ENCODE assay signal across 1 cellular context in the genomic region with DNA sequence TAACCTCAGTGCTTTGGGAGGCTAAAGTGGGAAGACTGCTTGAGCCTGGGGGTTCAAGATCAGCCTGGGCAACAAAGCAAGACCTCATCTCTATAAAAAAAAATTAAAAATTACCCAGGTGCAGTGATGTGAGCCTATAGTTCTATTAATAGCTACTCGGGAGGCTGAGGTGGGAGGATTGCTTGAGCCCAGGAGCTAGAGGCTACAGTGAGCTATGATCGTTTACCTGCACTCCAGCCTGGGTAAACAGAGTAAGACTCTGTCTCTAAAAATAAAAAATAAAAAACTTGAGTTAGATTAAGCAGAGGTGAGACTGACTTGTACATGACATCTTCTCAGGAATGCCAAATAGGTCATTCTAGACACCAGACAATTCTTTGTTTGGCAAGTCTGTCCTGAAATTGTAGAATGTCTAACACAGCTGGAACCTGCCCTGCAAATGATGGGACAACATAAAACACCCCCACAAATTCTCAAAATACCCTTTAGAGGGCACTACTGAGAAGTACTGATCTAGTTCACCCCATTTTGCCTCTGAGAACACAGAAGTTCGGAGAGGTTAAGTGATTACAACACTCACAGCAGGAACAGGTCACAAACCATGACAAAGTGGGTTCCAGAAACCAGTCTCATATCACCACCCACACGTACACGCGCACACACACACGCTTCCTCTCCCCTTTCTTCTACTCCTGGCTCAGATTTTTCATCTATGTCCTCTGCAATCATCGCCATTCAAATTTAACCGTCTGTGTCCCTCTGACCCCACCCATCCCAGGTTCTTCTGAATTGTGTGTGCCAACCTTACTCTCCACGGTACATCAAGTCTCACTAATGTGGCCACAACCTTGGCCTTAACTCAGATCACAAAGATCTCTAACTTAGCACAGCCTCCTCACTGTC.
TF ChIP-seq lines count a peak whose summit lies in the region.

No MANE protein-coding gene starts in this region.

TF ChIP-seq in HepG2, 621 proteins besides CTCF, POLR2A, EP300 and RAD21 (continued from another document and continues in another):
- TF ChIP-seq ZBTB4 (CRISPR knock-in tag; IDR thresholded peaks at IDR 0.05; ENCODE audit: borderline replicate concordance) (no peak), NONO (IDR thresholded peaks at IDR 0.05) (no peak), NONO (CRISPR knock-in tag; conservative IDR thresholded peaks at IDR 0.05) (no peak; the same call in 1 of the 2 replicates), ATF4 (CRISPR knock-in tag; IDR thresholded peaks at IDR 0.05) (0 out of 4 replicates have a peak, but pooled peaks of 1 of the 2 experiments have one; percentile 32), MTA3 (CRISPR knock-in tag; IDR thresholded peaks at IDR 0.05) (no peak), ETS1 (CRISPR knock-in tag; IDR thresholded peaks at IDR 0.05) (no peak), RFX1 (IDR thresholded peaks at IDR 0.05) (no peak), BRCA1 (CRISPR knock-in tag; IDR thresholded peaks at IDR 0.05) (no peak), NKX3-1 (CRISPR knock-in tag; IDR thresholded peaks at IDR 0.05) (0 out of 2 replicates have a peak, but pooled peaks have one; percentile 46), NR2F6 (IDR thresholded peaks at IDR 0.05) (no peak), NR2F6 (CRISPR knock-in tag; IDR thresholded peaks at IDR 0.05) (0 out of 2 replicates have a peak, but pooled peaks have one; percentile 16), ZNF329 (CRISPR knock-in tag; IDR thresholded peaks at IDR 0.05; ENCODE audit: low read depth) (no peak), SSRP1 (CRISPR knock-in tag; IDR thresholded peaks at IDR 0.05) (peak; percentile 75; the same call in 1 of the 2 replicates), SNAI1 (CRISPR knock-in tag; IDR thresholded peaks at IDR 0.05; ENCODE audit: borderline replicate concordance) (no peak), ZNF704 (CRISPR knock-in tag; IDR thresholded peaks at IDR 0.05; ENCODE audit: borderline replicate concordance) (no peak), ZNF24 (IDR thresholded peaks at IDR 0.05) (no peak), ZNF557 (CRISPR knock-in tag; IDR thresholded peaks at IDR 0.05) (no peak), ZNF44 (CRISPR knock-in tag; IDR thresholded peaks at IDR 0.05) (no peak), NFIB (CRISPR knock-in tag; IDR thresholded peaks at IDR 0.05; ENCODE audit: borderline replicate concordance) (no peak), ATF7-NPFF (CRISPR knock-in tag; IDR thresholded peaks at IDR 0.05; ENCODE audit: low read depth) (no peak), ZZZ3 (CRISPR knock-in tag; IDR thresholded peaks at IDR 0.05; ENCODE audit: borderline replicate concordance) (no peak), GPN1 (CRISPR knock-in tag; IDR thresholded peaks at IDR 0.05; ENCODE audit: borderline replicate concordance) (no peak), NFRKB (IDR thresholded peaks at IDR 0.05) (no peak), ZNF549 (CRISPR knock-in tag; IDR thresholded peaks at IDR 0.05) (no peak), NFE2L2 (IDR thresholded peaks at IDR 0.05; ENCODE audit: low read length) (no peak), SALL1 (CRISPR knock-in tag; IDR thresholded peaks at IDR 0.05) (no peak)
- TF ChIP-seq, protein P1, sequence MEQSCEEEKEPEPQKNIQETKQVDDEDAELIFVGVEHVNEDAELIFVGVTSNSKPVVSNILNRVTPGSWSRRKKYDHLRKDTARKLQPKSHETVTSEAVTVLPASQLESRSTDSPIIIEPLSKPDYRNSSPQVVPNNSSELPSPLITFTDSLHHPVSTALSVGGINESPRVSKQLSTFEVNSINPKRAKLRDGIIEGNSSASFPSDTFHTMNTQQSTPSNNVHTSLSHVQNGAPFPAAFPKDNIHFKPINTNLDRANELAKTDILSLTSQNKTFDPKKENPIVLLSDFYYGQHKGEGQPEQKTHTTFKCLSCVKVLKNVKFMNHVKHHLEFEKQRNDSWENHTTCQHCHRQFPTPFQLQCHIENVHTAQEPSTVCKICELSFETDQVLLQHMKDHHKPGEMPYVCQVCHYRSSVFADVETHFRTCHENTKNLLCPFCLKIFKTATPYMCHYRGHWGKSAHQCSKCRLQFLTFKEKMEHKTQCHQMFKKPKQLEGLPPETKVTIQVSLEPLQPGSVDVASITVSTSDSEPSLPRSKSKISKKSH (CRISPR knock-in tag; IDR thresholded peaks at IDR 0.05; ENCODE audit: borderline replicate concordance), result no peak
- TF ChIP-seq, protein P2, sequence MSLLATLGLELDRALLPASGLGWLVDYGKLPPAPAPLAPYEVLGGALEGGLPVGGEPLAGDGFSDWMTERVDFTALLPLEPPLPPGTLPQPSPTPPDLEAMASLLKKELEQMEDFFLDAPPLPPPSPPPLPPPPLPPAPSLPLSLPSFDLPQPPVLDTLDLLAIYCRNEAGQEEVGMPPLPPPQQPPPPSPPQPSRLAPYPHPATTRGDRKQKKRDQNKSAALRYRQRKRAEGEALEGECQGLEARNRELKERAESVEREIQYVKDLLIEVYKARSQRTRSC (CRISPR knock-in tag; IDR thresholded peaks at IDR 0.05; ENCODE audit: low read depth), result no peak
- TF ChIP-seq, protein P3, sequence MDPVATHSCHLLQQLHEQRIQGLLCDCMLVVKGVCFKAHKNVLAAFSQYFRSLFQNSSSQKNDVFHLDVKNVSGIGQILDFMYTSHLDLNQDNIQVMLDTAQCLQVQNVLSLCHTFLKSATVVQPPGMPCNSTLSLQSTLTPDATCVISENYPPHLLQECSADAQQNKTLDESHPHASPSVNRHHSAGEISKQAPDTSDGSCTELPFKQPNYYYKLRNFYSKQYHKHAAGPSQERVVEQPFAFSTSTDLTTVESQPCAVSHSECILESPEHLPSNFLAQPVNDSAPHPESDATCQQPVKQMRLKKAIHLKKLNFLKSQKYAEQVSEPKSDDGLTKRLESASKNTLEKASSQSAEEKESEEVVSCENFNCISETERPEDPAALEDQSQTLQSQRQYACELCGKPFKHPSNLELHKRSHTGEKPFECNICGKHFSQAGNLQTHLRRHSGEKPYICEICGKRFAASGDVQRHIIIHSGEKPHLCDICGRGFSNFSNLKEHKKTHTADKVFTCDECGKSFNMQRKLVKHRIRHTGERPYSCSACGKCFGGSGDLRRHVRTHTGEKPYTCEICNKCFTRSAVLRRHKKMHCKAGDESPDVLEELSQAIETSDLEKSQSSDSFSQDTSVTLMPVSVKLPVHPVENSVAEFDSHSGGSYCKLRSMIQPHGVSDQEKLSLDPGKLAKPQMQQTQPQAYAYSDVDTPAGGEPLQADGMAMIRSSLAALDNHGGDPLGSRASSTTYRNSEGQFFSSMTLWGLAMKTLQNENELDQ (CRISPR knock-in tag; IDR thresholded peaks at IDR 0.05; ENCODE audit: borderline replicate concordance), result no peak
- TF ChIP-seq, protein P4, sequence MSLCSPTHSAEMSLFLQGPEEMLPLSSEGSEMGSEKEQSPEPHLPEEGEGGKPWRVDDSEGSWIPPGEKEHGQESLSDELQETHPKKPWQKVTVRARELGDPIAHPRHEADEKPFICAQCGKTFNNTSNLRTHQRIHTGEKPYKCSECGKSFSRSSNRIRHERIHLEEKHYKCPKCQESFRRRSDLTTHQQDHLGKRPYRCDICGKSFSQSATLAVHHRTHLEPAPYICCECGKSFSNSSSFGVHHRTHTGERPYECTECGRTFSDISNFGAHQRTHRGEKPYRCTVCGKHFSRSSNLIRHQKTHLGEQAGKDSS (CRISPR knock-in tag; IDR thresholded peaks at IDR 0.05; ENCODE audit: borderline replicate concordance, low read depth), result no peak
- TF ChIP-seq, protein P5, sequence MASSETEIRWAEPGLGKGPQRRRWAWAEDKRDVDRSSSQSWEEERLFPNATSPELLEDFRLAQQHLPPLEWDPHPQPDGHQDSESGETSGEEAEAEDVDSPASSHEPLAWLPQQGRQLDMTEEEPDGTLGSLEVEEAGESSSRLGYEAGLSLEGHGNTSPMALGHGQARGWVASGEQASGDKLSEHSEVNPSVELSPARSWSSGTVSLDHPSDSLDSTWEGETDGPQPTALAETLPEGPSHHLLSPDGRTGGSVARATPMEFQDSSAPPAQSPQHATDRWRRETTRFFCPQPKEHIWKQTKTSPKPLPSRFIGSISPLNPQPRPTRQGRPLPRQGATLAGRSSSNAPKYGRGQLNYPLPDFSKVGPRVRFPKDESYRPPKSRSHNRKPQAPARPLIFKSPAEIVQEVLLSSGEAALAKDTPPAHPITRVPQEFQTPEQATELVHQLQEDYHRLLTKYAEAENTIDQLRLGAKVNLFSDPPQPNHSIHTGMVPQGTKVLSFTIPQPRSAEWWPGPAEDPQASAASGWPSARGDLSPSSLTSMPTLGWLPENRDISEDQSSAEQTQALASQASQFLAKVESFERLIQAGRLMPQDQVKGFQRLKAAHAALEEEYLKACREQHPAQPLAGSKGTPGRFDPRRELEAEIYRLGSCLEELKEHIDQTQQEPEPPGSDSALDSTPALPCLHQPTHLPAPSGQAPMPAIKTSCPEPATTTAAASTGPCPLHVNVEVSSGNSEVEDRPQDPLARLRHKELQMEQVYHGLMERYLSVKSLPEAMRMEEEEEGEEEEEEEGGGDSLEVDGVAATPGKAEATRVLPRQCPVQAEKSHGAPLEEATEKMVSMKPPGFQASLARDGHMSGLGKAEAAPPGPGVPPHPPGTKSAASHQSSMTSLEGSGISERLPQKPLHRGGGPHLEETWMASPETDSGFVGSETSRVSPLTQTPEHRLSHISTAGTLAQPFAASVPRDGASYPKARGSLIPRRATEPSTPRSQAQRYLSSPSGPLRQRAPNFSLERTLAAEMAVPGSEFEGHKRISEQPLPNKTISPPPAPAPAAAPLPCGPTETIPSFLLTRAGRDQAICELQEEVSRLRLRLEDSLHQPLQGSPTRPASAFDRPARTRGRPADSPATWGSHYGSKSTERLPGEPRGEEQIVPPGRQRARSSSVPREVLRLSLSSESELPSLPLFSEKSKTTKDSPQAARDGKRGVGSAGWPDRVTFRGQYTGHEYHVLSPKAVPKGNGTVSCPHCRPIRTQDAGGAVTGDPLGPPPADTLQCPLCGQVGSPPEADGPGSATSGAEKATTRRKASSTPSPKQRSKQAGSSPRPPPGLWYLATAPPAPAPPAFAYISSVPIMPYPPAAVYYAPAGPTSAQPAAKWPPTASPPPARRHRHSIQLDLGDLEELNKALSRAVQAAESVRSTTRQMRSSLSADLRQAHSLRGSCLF (CRISPR knock-in tag; IDR thresholded peaks at IDR 0.05; ENCODE audit: borderline replicate concordance), result no peak
- TF ChIP-seq, protein P6, sequence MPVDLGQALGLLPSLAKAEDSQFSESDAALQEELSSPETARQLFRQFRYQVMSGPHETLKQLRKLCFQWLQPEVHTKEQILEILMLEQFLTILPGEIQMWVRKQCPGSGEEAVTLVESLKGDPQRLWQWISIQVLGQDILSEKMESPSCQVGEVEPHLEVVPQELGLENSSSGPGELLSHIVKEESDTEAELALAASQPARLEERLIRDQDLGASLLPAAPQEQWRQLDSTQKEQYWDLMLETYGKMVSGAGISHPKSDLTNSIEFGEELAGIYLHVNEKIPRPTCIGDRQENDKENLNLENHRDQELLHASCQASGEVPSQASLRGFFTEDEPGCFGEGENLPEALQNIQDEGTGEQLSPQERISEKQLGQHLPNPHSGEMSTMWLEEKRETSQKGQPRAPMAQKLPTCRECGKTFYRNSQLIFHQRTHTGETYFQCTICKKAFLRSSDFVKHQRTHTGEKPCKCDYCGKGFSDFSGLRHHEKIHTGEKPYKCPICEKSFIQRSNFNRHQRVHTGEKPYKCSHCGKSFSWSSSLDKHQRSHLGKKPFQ (CRISPR knock-in tag; IDR thresholded peaks at IDR 0.05; ENCODE audit: insufficient replicate concordance), result no peak
